In genomic region chr10:106614293-106614692, GRCh38 we compare ENCODE assay signal across 25 cellular contexts.
"Had no signal": no experiment of that assay in that cellular context is flagged by ENCODE, and none has a peak within 500 bp of the region (broad histone marks: within the 10 kb centered on the region; RNA-seq: fewer than 3 reads in every experiment).

No MANE protein-coding gene starts in this region.

- H3K36me3 ChIP-seq: esophagus squamous epithelium, neutrophil, pancreas, right lobe of liver, thoracic aorta had no signal

- H3K27ac ChIP-seq: dorsolateral prefrontal cortex, esophagus squamous epithelium, neutrophil, pancreas, right lobe of liver, thoracic aorta, tibial nerve had no signal

- H3K4me1 ChIP-seq: esophagus squamous epithelium, pancreas, right lobe of liver had no signal

- H3K27ac Mint-ChIP-seq: mesothelial cell of epicardium; naive B cell; natural killer cell treated with Interleukin-12 subunit alpha and Interleukin-12 subunit beta and Interleukin-15 and Interleukin-18, amount 100 ng/mL, for 72 hours; stimulated activated naive B cell treated with anti-CD40 and anti-IgM and Interleukin-4, amounts not matched to agents 10 μg/mL and 1 μg/mL and 100 μg/mL, for 72 hours; stimulated activated naive CD8-positive, alpha-beta T cell treated with anti-CD3 and anti-CD28 coated beads, Interleukin-15, Interleukin-2, amounts not matched to agents 100 ng/mL and 50 ng/mL, for 24 hours had no signal

- H3K27me3 ChIP-seq: dorsolateral prefrontal cortex, neutrophil, pancreas, right lobe of liver, tibial nerve had no signal

- H3K9me3 ChIP-seq: esophagus squamous epithelium, mucosa of descending colon, neutrophil, pancreas, right lobe of liver, thoracic aorta, tibial nerve had no signal

- H3K27me3 Mint-ChIP-seq: natural killer cell treated with Interleukin-12 subunit alpha and Interleukin-12 subunit beta and Interleukin-15 and Interleukin-18, amount 100 ng/mL, for 72 hours; stimulated activated naive B cell treated with anti-CD40 and anti-IgM and Interleukin-4, amounts not matched to agents 10 μg/mL and 1 μg/mL and 100 μg/mL, for 72 hours; stimulated activated naive CD8-positive, alpha-beta T cell treated with anti-CD3 and anti-CD28 coated beads, Interleukin-15, Interleukin-2, amounts not matched to agents 100 ng/mL and 50 ng/mL, for 24 hours had no signal

- H3K9me3 Mint-ChIP-seq: mesothelial cell of epicardium; natural killer cell treated with Interleukin-12 subunit alpha and Interleukin-12 subunit beta and Interleukin-15 and Interleukin-18, amount 100 ng/mL, for 72 hours; stimulated activated naive CD8-positive, alpha-beta T cell treated with anti-CD3 and anti-CD28 coated beads, Interleukin-15, Interleukin-2, amounts not matched to agents 100 ng/mL and 50 ng/mL, for 24 hours had no signal

- H3K4me3 ChIP-seq: dorsolateral prefrontal cortex, esophagus squamous epithelium, lung, mucosa of descending colon, pancreas, right lobe of liver, thoracic aorta, tibial nerve had no signal

- H3K4me3 Mint-ChIP-seq: mesothelial cell of epicardium; naive B cell; natural killer cell treated with Interleukin-12 subunit alpha and Interleukin-12 subunit beta and Interleukin-15 and Interleukin-18, amount 100 ng/mL, for 72 hours; neural crest cell; stimulated activated naive B cell treated with anti-CD40 and anti-IgM and Interleukin-4, amounts not matched to agents 10 μg/mL and 1 μg/mL and 100 μg/mL, for 72 hours; stimulated activated naive CD8-positive, alpha-beta T cell treated with anti-CD3 and anti-CD28 coated beads, Interleukin-15, Interleukin-2, amounts not matched to agents 100 ng/mL and 50 ng/mL, for 24 hours had no signal

- FAIRE-seq: colon, frontal cortex, keratinocyte, pancreas, small intestine had no signal

- DNase-seq: dorsolateral prefrontal cortex; effector CD4-positive, alpha-beta T cell; erythroblast; esophagus squamous epithelium; head of caudate nucleus; mucosa of descending colon; naive B cell; pancreas; right lobe of liver; small intestine; stimulated activated CD4-positive, alpha-beta T cell treated with anti-CD3 and anti-CD28 coated beads, Interleukin-15, amount 100 ng/mL, for 24 hours; stimulated activated CD4-positive, alpha-beta T cell treated with anti-CD3 and anti-CD28 coated beads, Interleukin-2, amount 100 ng/mL, for 48 hours; stimulated activated naive B cell treated with anti-CD40 and anti-IgM and Interleukin-4, amounts not matched to agents 10 μg/mL and 1 μg/mL and 100 μg/mL, for 72 hours had no signal

- ATAC-seq: left lobe of liver; mucosa of descending colon; pancreas; right lobe of liver; stimulated activated naive B cell treated with anti-CD40 and anti-IgM and Interleukin-4, amounts not matched to agents 10 μg/mL and 1 μg/mL and 100 μg/mL, for 72 hours had no signal

- H3K36me3 Mint-ChIP-seq: mesothelial cell of epicardium; naive B cell; natural killer cell treated with Interleukin-12 subunit alpha and Interleukin-12 subunit beta and Interleukin-15 and Interleukin-18, amount 100 ng/mL, for 72 hours; stimulated activated naive B cell treated with anti-CD40 and anti-IgM and Interleukin-4, amounts not matched to agents 10 μg/mL and 1 μg/mL and 100 μg/mL, for 72 hours had no signal

- H3K4me1 Mint-ChIP-seq: mesothelial cell of epicardium; naive B cell; neural crest cell; stimulated activated naive B cell treated with anti-CD40 and anti-IgM and Interleukin-4, amounts not matched to agents 10 μg/mL and 1 μg/mL and 100 μg/mL, for 72 hours had no signal
